In genomic region chr6:44040786-44041185, GRCh38 we compare ENCODE assay signal across 19 cellular contexts.
DNase-seq lines count a peak whose midpoint lies in the region; ATAC-seq and TF ChIP-seq lines count a peak whose summit lies in the region.
"Had no signal": no experiment of that assay in that cellular context is flagged by ENCODE, and none has a peak within 500 bp of the region (broad histone marks: within the 10 kb centered on the region; RNA-seq: fewer than 3 reads in every experiment).

No MANE protein-coding gene starts in this region.

- TF ChIP-seq POLR2A in esophagus muscularis mucosa (IDR thresholded peaks at IDR 0.05; ENCODE audit: low read depth) = no peak

- H2AFZ ChIP-seq in ACC112 (ENCODE audit: low read length, unreplicated experiment) = no peak overlapping the region
- no peak overlapping the region for H2AFZ ChIP-seq in PC-3 (ENCODE audit: low read length)

- peaks cover 56% of the 10 kb centered on the region for H3K4me1 ChIP-seq in ACC112 (ENCODE audit: control insufficient read depth, insufficient read depth, low read length, unreplicated experiment)
- peaks cover 72% of the 10 kb centered on the region for H3K4me1 ChIP-seq in PC-3 (ENCODE audit: insufficient read depth, low read length)
- peaks cover 17 to 60% (median 49%) of the 10 kb centered on the region in 4 donors for H3K4me1 ChIP-seq in esophagus muscularis mucosa

- H3F3A ChIP-seq in PC-3 (ENCODE audit: low read length, unreplicated experiment) = peaks cover 11% of the 10 kb centered on the region

- POLR2A ChIA-PET in PC-3 (lab: Charles Lee; ENCODE audit: unreplicated experiment) = no interaction called here

- H3K36me3 ChIP-seq in ACC112 (ENCODE audit: insufficient read depth, low read length) (no peaks in the 10 kb centered on the region), PC-3 (ENCODE audit: low read depth, low read length) (no peaks in the 10 kb centered on the region), esophagus muscularis mucosa (no peaks in the 10 kb centered on the region)
- H3K36me3 ChIP-seq: right atrium auricular region, upper lobe of left lung had no signal

- H3K27ac ChIP-seq in ACC112 (ENCODE audit: low read depth, low read length) (peak overlapping the region; percentile 95), PC-3 (ENCODE audit: low read length) (peak overlapping the region; percentile 100), esophagus muscularis mucosa (replicated peaks in 1 of 4) (peak overlapping the region; percentile 82 to 83 (median 82))
- H3K27ac ChIP-seq: right atrium auricular region, upper lobe of left lung had no signal

- intact Hi-C loops in PC-3 (cut with micrococcal nuclease) = no loop called here
- intact Hi-C loops in esophagus muscularis mucosa (cut with DNase I) = no loop called here
- intact Hi-C loops in posterior vena cava (cut with DNase I) = no loop called here

- TF ChIP-seq EP300 in esophagus muscularis mucosa (IDR thresholded peaks at IDR 0.05) = no peak

- TF ChIP-seq CTCF in PC-3 (conservative IDR thresholded peaks at IDR 0.05; ENCODE audit: low read depth, low read length) = no peak
- TF ChIP-seq CTCF in esophagus muscularis mucosa (IDR thresholded peaks at IDR 0.05) = no peak

- no peak overlapping the region for H3K4me3 ChIP-seq in ACC112 (ENCODE audit: low read depth, low read length)
- no peak overlapping the region for H3K4me3 ChIP-seq in PC-3 (ENCODE audit: low read length)
- H3K4me3 ChIP-seq in esophagus muscularis mucosa = no peak overlapping the region
- H3K4me3 ChIP-seq: lung, right atrium auricular region, upper lobe of left lung had no signal

- no peaks in the 10 kb centered on the region for H3K27me3 ChIP-seq in ACC112 (ENCODE audit: insufficient read depth, low read length)
- H3K27me3 ChIP-seq in PC-3 (ENCODE audit: low read length) = no peaks in the 10 kb centered on the region
- H3K27me3 ChIP-seq in esophagus muscularis mucosa = no peaks in the 10 kb centered on the region
- H3K27me3 ChIP-seq: right atrium auricular region, upper lobe of left lung had no signal

- CTCF ChIA-PET in PC-3 (lab: Charles Lee) = no interaction called here

- BruUV-seq in PC-3 (replicated peaks; lab: Mats Ljungman, UMichigan) = no TSS peak

- no peaks in the 10 kb centered on the region for H3K9me3 ChIP-seq in PC-3 (ENCODE audit: low read length)
- no peaks in the 10 kb centered on the region for H3K9me3 ChIP-seq in esophagus muscularis mucosa
- H3K9me3 ChIP-seq: right atrium auricular region, upper lobe of left lung had no signal

- ATAC-seq in PC-3 (no peak), HG03196 (IDR thresholded peaks at IDR 0.05; ENCODE audit: unreplicated experiment) (no peak), GM19397 (IDR thresholded peaks at IDR 0.05; ENCODE audit: unreplicated experiment) (no peak)
- ATAC-seq: activated T-cell treated with anti-CD3 and anti-CD28 coated beads, Interleukin-2, amount 50 U/mL, for 4 hours had no signal

- H3K79me2 ChIP-seq in ACC112 (ENCODE audit: control insufficient read depth, insufficient read depth, low read length, unreplicated experiment) (no peaks in the 10 kb centered on the region), PC-3 (ENCODE audit: low read length) (no peaks in the 10 kb centered on the region)

- DNase-seq in PC-3 = no peak
- no peak for DNase-seq in esophagus muscularis mucosa (ENCODE audit: extremely low spot score)
- DNase-seq in posterior vena cava (ENCODE audit: low spot score) = peak; percentile 34
- DNase-seq in HUDEP-2 (lab: John Stamatoyannopoulos, UW; ENCODE audit: unreplicated experiment in 76 of 76) = no peak
- DNase-seq: activated naive CD4-positive, alpha-beta T cell treated with anti-CD3 and anti-CD28 coated beads, Interleukin-2, amount 10 ng/mL, durations not matched to agents 7 days and 5 days; activated T-cell treated with anti-CD3 and anti-CD28 coated beads, Interleukin-2, amount 50 U/mL, for 4 hours; CD4-positive, CD25-positive, alpha-beta regulatory T cell; NCI-H187 treated with DMSO at 0.1 percent for 48 hours; NCI-H2227 treated with DMSO at 0.1 percent for 48 hours; NCI-H774; SIG-M5; stimulated activated CD8-positive, alpha-beta memory T cell treated with anti-CD3 and anti-CD28 coated beads, Interleukin-4, amount 100 ng/mL, for 48 hours; T-helper 1 cell; upper lobe of left lung had no signal

- WGBS in esophagus muscularis mucosa = 76% methylated on average over 4 of the region's 4 CpGs

- H3K9me2 ChIP-seq in PC-3 (replicated peaks; ENCODE audit: low read length) = no peaks in the 10 kb centered on the region

- H3K4me2 ChIP-seq in PC-3 (ENCODE audit: low read length) = no peak overlapping the region

- H4K20me1 ChIP-seq in PC-3 (ENCODE audit: low read length) = no peaks in the 10 kb centered on the region

- H3K9ac ChIP-seq in PC-3 (ENCODE audit: low read length) = peak overlapping the region; percentile 20
